ENCODE assay signal across 1 cellular context in genomic region chr16:2894231-2894630, GRCh38.
TF ChIP-seq lines count a peak whose summit lies in the region.

No MANE protein-coding gene starts in this region.

TF ChIP-seq in WTC11, 78 proteins besides CTCF, POLR2A, EP300 and RAD21 (continued from another document):
- TF ChIP-seq NFATC4 (CRISPR knock-in tag; IDR thresholded peaks at IDR 0.05) (no peak), NFYB (CRISPR knock-in tag; conservative IDR thresholded peaks at IDR 0.05; ENCODE audit: low read depth) (no peak)
TF ChIP-seq in WTC11: peak in this region for 0.
